In the genomic region with DNA sequence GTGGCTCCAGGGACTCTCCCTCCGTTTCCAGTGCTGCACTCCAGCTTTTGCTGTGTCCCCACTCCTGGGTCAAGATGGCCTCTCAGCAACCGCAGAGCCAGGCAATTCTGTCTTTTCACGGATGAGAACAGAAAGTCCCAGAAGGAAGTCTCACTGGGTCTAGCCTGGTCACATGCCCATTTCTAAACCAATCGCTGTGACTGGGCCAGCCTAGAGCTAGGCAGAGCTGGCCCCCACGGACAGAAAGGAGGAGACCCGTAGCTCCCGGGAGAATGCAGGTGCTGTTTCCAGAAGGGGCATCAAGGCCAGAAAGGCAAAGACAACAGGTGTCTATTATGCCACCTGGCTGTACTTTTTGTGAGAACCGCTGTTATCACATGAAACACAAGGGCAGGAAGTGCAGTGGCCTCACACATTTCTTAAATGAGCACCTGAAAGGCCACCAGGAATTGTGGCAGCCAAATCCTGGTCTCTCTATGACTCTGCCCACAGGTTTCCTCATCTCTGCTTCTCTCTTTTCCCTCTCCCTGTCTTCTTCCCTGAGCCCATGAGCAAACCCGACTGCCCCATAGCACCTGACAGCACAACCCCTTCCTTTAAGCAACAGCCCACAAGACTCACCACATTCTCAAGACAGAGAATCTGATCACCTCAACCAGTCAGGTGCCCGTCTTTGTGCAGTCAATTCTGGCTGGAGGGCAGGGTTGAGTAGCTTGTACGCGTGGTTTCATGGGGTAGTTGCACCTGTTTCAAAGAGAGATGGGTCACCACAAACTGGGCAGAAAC, we compare ENCODE assay signal across 1 cellular context.
TF ChIP-seq lines count a peak whose summit lies in the region.

No MANE protein-coding gene starts in this region.

TF ChIP-seq in GM12878, 131 proteins besides CTCF, POLR2A, EP300 and RAD21 (continued from another document):
- TF ChIP-seq, protein P1, sequence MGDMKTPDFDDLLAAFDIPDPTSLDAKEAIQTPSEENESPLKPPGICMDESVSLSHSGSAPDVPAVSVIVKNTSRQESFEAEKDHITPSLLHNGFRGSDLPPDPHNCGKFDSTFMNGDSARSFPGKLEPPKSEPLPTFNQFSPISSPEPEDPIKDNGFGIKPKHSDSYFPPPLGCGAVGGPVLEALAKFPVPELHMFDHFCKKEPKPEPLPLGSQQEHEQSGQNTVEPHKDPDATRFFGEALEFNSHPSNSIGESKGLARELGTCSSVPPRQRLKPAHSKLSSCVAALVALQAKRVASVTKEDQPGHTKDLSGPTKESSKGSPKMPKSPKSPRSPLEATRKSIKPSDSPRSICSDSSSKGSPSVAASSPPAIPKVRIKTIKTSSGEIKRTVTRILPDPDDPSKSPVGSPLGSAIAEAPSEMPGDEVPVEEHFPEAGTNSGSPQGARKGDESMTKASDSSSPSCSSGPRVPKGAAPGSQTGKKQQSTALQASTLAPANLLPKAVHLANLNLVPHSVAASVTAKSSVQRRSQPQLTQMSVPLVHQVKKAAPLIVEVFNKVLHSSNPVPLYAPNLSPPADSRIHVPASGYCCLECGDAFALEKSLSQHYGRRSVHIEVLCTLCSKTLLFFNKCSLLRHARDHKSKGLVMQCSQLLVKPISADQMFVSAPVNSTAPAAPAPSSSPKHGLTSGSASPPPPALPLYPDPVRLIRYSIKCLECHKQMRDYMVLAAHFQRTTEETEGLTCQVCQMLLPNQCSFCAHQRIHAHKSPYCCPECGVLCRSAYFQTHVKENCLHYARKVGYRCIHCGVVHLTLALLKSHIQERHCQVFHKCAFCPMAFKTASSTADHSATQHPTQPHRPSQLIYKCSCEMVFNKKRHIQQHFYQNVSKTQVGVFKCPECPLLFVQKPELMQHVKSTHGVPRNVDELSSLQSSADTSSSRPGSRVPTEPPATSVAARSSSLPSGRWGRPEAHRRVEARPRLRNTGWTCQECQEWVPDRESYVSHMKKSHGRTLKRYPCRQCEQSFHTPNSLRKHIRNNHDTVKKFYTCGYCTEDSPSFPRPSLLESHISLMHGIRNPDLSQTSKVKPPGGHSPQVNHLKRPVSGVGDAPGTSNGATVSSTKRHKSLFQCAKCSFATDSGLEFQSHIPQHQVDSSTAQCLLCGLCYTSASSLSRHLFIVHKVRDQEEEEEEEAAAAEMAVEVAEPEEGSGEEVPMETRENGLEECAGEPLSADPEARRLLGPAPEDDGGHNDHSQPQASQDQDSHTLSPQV (IDR thresholded peaks at IDR 0.05), result no peak
- TF ChIP-seq BACH1 (IDR thresholded peaks at IDR 0.05; ENCODE audit: borderline replicate concordance) (peak; percentile 25; the same call in 1 of the 2 replicates), RAD51 (IDR thresholded peaks at IDR 0.05) (peak; percentile 89), NR2C1 (IDR thresholded peaks at IDR 0.05) (no peak)
